In genomic region chr15:34314491-34314890, GRCh38 we compare ENCODE assay signal across 26 cellular contexts. TPM values are rescaled to one million over a fixed set of nuclear protein-coding genes. Genes with fewer than 3 reads are reported as not detected.
"Had no signal": no experiment of that assay in that cellular context is flagged by ENCODE, and none has a peak within 500 bp of the region (broad histone marks: within the 10 kb centered on the region; RNA-seq: fewer than 3 reads in every experiment).

No MANE protein-coding gene starts in this region.

- ATAC-seq: gastrocnemius medialis, heart left ventricle, left lung had no signal

- H3K36me3 ChIP-seq: gastrocnemius medialis, transverse colon, uterus had no signal

- H3K4me3 Mint-ChIP-seq: brain, endodermal cell had no signal

- H3K36me3 Mint-ChIP-seq: brain had no signal

- H3K4me3 ChIP-seq: dorsolateral prefrontal cortex, gastrocnemius medialis, heart left ventricle, left lung, transverse colon, uterus had no signal

- H3K27me3 ChIP-seq: dorsolateral prefrontal cortex, gastrocnemius medialis, heart left ventricle, left lung, transverse colon, uterus had no signal

- DNase-seq: activated CD4-positive, alpha-beta T cell treated with anti-CD3 and anti-CD28 coated beads for 1 hour; activated naive CD4-positive, alpha-beta T cell treated with anti-CD3 and anti-CD28 coated beads, Interleukin-2, amount 50 U/mL, for 16 hours; anterior cingulate cortex; caudate nucleus; dorsolateral prefrontal cortex; endodermal cell; gastrocnemius medialis; heart left ventricle; kidney; left lung; midbrain; stimulated activated CD4-positive, alpha-beta T cell treated with anti-CD3 and anti-CD28 coated beads, Interleukin-12 subunit alpha, Interleukin-12 subunit beta, amount 100 ng/mL, for 4 hours; stimulated activated CD4-positive, alpha-beta T cell treated with anti-CD3 and anti-CD28 coated beads, Interleukin-1b, Interleukin-23, amount 100 ng/mL, for 48 hours; stimulated activated CD8-positive, alpha-beta memory T cell treated with anti-CD3 and anti-CD28 coated beads, Interleukin-4, amount 100 ng/mL, for 48 hours; stimulated activated naive CD4-positive, alpha-beta T cell; transverse colon; uterus had no signal

- H3K27me3 Mint-ChIP-seq: progenitor cell of endocrine pancreas had no signal

- H3K9me3 ChIP-seq: gastrocnemius medialis, heart left ventricle, left lung, transverse colon, uterus had no signal

- H3K27ac Mint-ChIP-seq: brain, endodermal cell, progenitor cell of endocrine pancreas had no signal

- H3K9me3 Mint-ChIP-seq: activated T-helper 2 cell treated with anti-CD3 and anti-CD28 coated beads, Interferon-gamma antibody, Interleukin-2, Interleukin-4, amounts not matched to agents 10 μg/mL and 5 μg/mL and 100 μg/mL, durations not matched to agents 14 hours and 24 hours and 36 hours; brain; endodermal cell had no signal

- H3K27ac ChIP-seq: dorsolateral prefrontal cortex, epithelial cell of prostate, gastrocnemius medialis, heart left ventricle, left lung, transverse colon, uterus, VCaP had no signal

RNA-seq across cellular contexts. Expression of gene NUTM1, which starts 28.6 kb away (rescaled TPM):
- total RNA-seq: activated T-helper 2 cell treated with anti-CD3 and anti-CD28 coated beads, Interferon-gamma antibody, Interleukin-2, Interleukin-4, amounts not matched to agents 10 μg/mL and 5 μg/mL and 100 μg/mL, durations not matched to agents 14 hours and 24 hours and 36 hours; dorsolateral prefrontal cortex; fibroblast of lung; gastrocnemius medialis; heart left ventricle; kidney; left lung; lung microvascular endothelial cell; progenitor cell of endocrine pancreas; T-helper 1 cell treated with Interleukin-12 subunit alpha and Interleukin-12 subunit beta and Interleukin-4 antibody, amounts not matched to agents 30 ng/mL and 1 ng/mL, for 36 hours; transverse colon; uterus had no signal
- polyA plus RNA-seq: fibroblast of lung, heart left ventricle, neural cell had no signal
